Comparison of ENCODE assay signal across 10 cellular contexts in genomic region chr2:147689510-147689909, GRCh38.
DNase-seq lines count a peak whose midpoint lies in the region; ATAC-seq, FAIRE-seq and TF ChIP-seq lines count a peak whose summit lies in the region.
"Had no signal": no experiment of that assay in that cellular context is flagged by ENCODE, and none has a peak within 500 bp of the region (broad histone marks: within the 10 kb centered on the region; RNA-seq: fewer than 3 reads in every experiment).

No MANE protein-coding gene starts in this region.

- intact Hi-C loops in sciatic nerve (cut with DNase I), result no loop called here
- intact Hi-C loops in activated CD4-positive, alpha-beta T cell treated with anti-CD3 and anti-CD28 coated beads for 36 hours (cut with DNase I, micrococcal nuclease), result no loop called here

- CTCF ChIA-PET in activated CD4-positive, alpha-beta T cell treated with anti-CD3 and anti-CD28 coated beads for 36 hours (lab: Charles Lee), result no interaction called here

- no peaks in the 10 kb centered on the region for H3K36me3 Mint-ChIP-seq in endothelial cell (ENCODE audit: low read depth, unreplicated experiment)
- no peaks in the 10 kb centered on the region for H3K36me3 Mint-ChIP-seq in activated CD4-positive, alpha-beta T cell treated with anti-CD3 and anti-CD28 coated beads for 36 hours (ENCODE audit: low read depth)

- TF ChIP-seq CTCF in endothelial cell (IDR thresholded peaks at IDR 0.05; ENCODE audit: unreplicated experiment), result no peak

- H3K9ac ChIP-seq in GM23248, result no peak overlapping the region

- peak; percentile 99 for ATAC-seq in HG02870 (IDR thresholded peaks at IDR 0.05; ENCODE audit: unreplicated experiment)
- ATAC-seq in sciatic nerve, result peak; percentile 73
- no peak for ATAC-seq in activated CD4-positive, alpha-beta T cell treated with anti-CD3 and anti-CD28 coated beads for 36 hours

- H3K9me3 Mint-ChIP-seq in endothelial cell (ENCODE audit: unreplicated experiment), result no peaks in the 10 kb centered on the region
- no peaks in the 10 kb centered on the region for H3K9me3 Mint-ChIP-seq in activated CD4-positive, alpha-beta T cell treated with anti-CD3 and anti-CD28 coated beads for 36 hours (ENCODE audit: low read depth)
- H3K9me3 Mint-ChIP-seq: central memory CD8-positive, alpha-beta T cell had no signal

- no peaks in the 10 kb centered on the region for H3K36me3 ChIP-seq in GM23248 (ENCODE audit: low read depth)

- H3K79me2 ChIP-seq in GM23248 (ENCODE audit: insufficient read depth), result no peaks in the 10 kb centered on the region

- WGBS in GM23248 (ENCODE audit: low coverage in 1 of 2, low lambda C conversion rate in 2 of 2, missing lambda C conversion rate in 2 of 2), 2 experiments, result 29 to 32% methylated on average over 1 of the region's 1 CpG

- DNase-seq in GM19239 (ENCODE audit: insufficient read length, low spot score), result peak; percentile 57
- DNase-seq in NAMALWA (ENCODE audit: low spot score), result peak; percentile 44
- DNase-seq in sciatic nerve (ENCODE audit: low spot score), result no peak
- no peak for DNase-seq in endothelial cell (ENCODE audit: low spot score)
- DNase-seq in GM23248, result no peak
- DNase-seq in activated CD4-positive, alpha-beta T cell treated with anti-CD3 and anti-CD28 coated beads for 36 hours, result no peak
- DNase-seq: activated CD4-positive, alpha-beta T cell treated with anti-CD3 and anti-CD28 coated beads for 48 hours; NCI-H2171 had no signal

- in situ Hi-C loops in GM23248 (cut with MboI), result no loop called here

- H3K4me1 ChIP-seq in GM23248 (ENCODE audit: insufficient read depth), result no peaks in the 10 kb centered on the region

- H3K27me3 Mint-ChIP-seq in endothelial cell (ENCODE audit: unreplicated experiment), result no peaks in the 10 kb centered on the region
- H3K27me3 Mint-ChIP-seq in activated CD4-positive, alpha-beta T cell treated with anti-CD3 and anti-CD28 coated beads for 36 hours, result peaks cover 4% of the 10 kb centered on the region
- H3K27me3 Mint-ChIP-seq: central memory CD8-positive, alpha-beta T cell had no signal

- H3K9me3 ChIP-seq in GM23248 (ENCODE audit: low read depth), result no peaks in the 10 kb centered on the region

- no peaks in the 10 kb centered on the region for H4K20me1 ChIP-seq in GM23248 (ENCODE audit: insufficient read depth)

- no peak overlapping the region for H3K4me3 ChIP-seq in GM23248

- POLR2A ChIA-PET in activated CD4-positive, alpha-beta T cell treated with anti-CD3 and anti-CD28 coated beads for 36 hours (lab: Charles Lee), result no interaction called here

- H2AFZ ChIP-seq in GM23248, result no peak overlapping the region

- H3K9me2 ChIP-seq in GM23248 (ENCODE audit: insufficient read depth), result no peaks in the 10 kb centered on the region

- no peak overlapping the region for H3K4me3 Mint-ChIP-seq in endothelial cell (ENCODE audit: unreplicated experiment)
- H3K4me3 Mint-ChIP-seq in activated CD4-positive, alpha-beta T cell treated with anti-CD3 and anti-CD28 coated beads for 36 hours, result no peak overlapping the region
- H3K4me3 Mint-ChIP-seq: central memory CD8-positive, alpha-beta T cell had no signal

- H3K27me3 ChIP-seq in GM23248 (replicated peaks; ENCODE audit: insufficient read depth), result peaks cover 10% of the 10 kb centered on the region

- no peaks in the 10 kb centered on the region for H3F3A ChIP-seq in GM23248 (ENCODE audit: insufficient read depth)

- H3K4me1 Mint-ChIP-seq in endothelial cell (ENCODE audit: unreplicated experiment), result no peaks in the 10 kb centered on the region
- H3K4me1 Mint-ChIP-seq in activated CD4-positive, alpha-beta T cell treated with anti-CD3 and anti-CD28 coated beads for 36 hours, result no peaks in the 10 kb centered on the region
- H3K4me1 Mint-ChIP-seq: central memory CD8-positive, alpha-beta T cell had no signal

- no peak overlapping the region for H3K4me2 ChIP-seq in GM23248 (ENCODE audit: unreplicated experiment)

- peak; percentile 89 for FAIRE-seq in GM19239 (lab: Jason Lieb, UNC)

- no peak overlapping the region for H3K27ac ChIP-seq in GM23248

- H3K27ac Mint-ChIP-seq in endothelial cell (ENCODE audit: unreplicated experiment), result no peak overlapping the region
- H3K27ac Mint-ChIP-seq in activated CD4-positive, alpha-beta T cell treated with anti-CD3 and anti-CD28 coated beads for 36 hours, result no peak overlapping the region

Comparison
In these comparisons a context has a peak if more than half of its experiments do, and no peak if none do; other contexts are left out.
1. DNase-seq: peak in GM19239 (single experiment) and NAMALWA (single experiment); none in sciatic nerve (single experiment), endothelial cell (single experiment), GM23248 (single experiment) and activated CD4-positive, alpha-beta T cell treated with anti-CD3 and anti-CD28 coated beads for 36 hours (single experiment).